ENCODE assay signal across 15 cellular contexts in genomic region chr20:36582322-36582721, GRCh38. TPM values are rescaled to one million over a fixed set of nuclear protein-coding genes. Genes with fewer than 3 reads are reported as not detected.
DNase-seq lines count a peak whose midpoint lies in the region; ATAC-seq and TF ChIP-seq lines count a peak whose summit lies in the region.
"Had no signal": no experiment of that assay in that cellular context is flagged by ENCODE, and none has a peak within 500 bp of the region (broad histone marks: within the 10 kb centered on the region; RNA-seq: fewer than 3 reads in every experiment).

No MANE protein-coding gene starts in this region.

- peak; percentile 75 for DNase-seq in activated CD4-positive, alpha-beta T cell treated with anti-CD3 and anti-CD28 coated beads, Interleukin-2, amount 10 ng/mL, durations not matched to agents 24 days and 14 days
- DNase-seq in activated CD4-positive, alpha-beta T cell treated with anti-CD3 and anti-CD28 coated beads, Interleukin-2, amount 50 U/mL, for 4 hours = no peak
- DNase-seq in Caco-2 (no peak), G401 (ENCODE audit: low spot score) (no peak), stomach (no peak), WTC11 (ENCODE audit: low spot score) (no peak)
- no peak for DNase-seq in natural killer cell treated with Interleukin-12 subunit alpha and Interleukin-12 subunit beta and Interleukin-15 and Interleukin-18, amount 100 ng/mL, for 72 hours (ENCODE audit: low spot score)
- DNase-seq: activated effector memory CD4-positive, alpha-beta T cell treated with anti-CD3 and anti-CD28 coated beads, Interleukin-2, amount 50 U/mL, for 16 hours; H7; heart left ventricle; NCI-H1105 treated with DMSO at 0.1 percent for 48 hours; NCI-H524 had no signal

- H3K9me3 ChIP-seq in Caco-2 (no peaks in the 10 kb centered on the region), stomach (no peaks in the 10 kb centered on the region)
- H3K9me3 ChIP-seq: BLaER1, heart left ventricle, neutrophil had no signal

- TF ChIP-seq POLR2A in stomach (IDR thresholded peaks at IDR 0.05) = no peak

- in situ Hi-C loops in G401 (cut with HindIII; ENCODE audit: low sequenced_read_pairs) = no loop called here

- H3K27me3 ChIP-seq in Caco-2 (replicated peaks; ENCODE audit: control insufficient read depth, insufficient read depth, low read length) (no peaks in the 10 kb centered on the region), stomach (no peaks in the 10 kb centered on the region)
- H3K27me3 ChIP-seq: BLaER1, heart left ventricle, neutrophil had no signal

- TF ChIP-seq CTCF in Caco-2 (IDR thresholded peaks at IDR 0.05; ENCODE audit: insufficient read depth in 1 of 2, low read depth in 1 of 2, low read length in 1 of 2, severe bottlenecking in 1 of 2, unreplicated experiment in 1 of 2) = no peak
- TF ChIP-seq CTCF in stomach (IDR thresholded peaks at IDR 0.05) = no peak
- no peak for TF ChIP-seq CTCF in WTC11 (IDR thresholded peaks at IDR 0.05)

- TF ChIP-seq EP300 in stomach (IDR thresholded peaks at IDR 0.05) = no peak

- H3K4me3 ChIP-seq in Caco-2 (ENCODE audit: low read depth, low read length) (no peak overlapping the region), stomach (no peak overlapping the region)
- H3K4me3 ChIP-seq: BLaER1, heart left ventricle had no signal

- H3K4me1 Mint-ChIP-seq in activated CD4-positive, alpha-beta T cell treated with anti-CD3 and anti-CD28 coated beads, Interleukin-2, amount 10 ng/mL, durations not matched to agents 24 days and 14 days = peaks cover 24% of the 10 kb centered on the region
- H3K4me1 Mint-ChIP-seq in Caco-2 (ENCODE audit: low read depth, unreplicated experiment) = no peaks in the 10 kb centered on the region
- peaks cover 21% of the 10 kb centered on the region for H3K4me1 Mint-ChIP-seq in activated T-helper 17 cell treated with anti-CD3 and anti-CD28 coated beads, Interleukin-2, amount 50 U/mL, for 72 hours
- peaks cover 0 to 5% of the 10 kb centered on the region in 2 donors for H3K4me1 Mint-ChIP-seq in natural killer cell treated with Interleukin-12 subunit alpha and Interleukin-12 subunit beta and Interleukin-15 and Interleukin-18, amount 100 ng/mL, for 72 hours (ENCODE audit: low read depth in 2 of 2)
- peaks cover 43% of the 10 kb centered on the region for H3K4me1 Mint-ChIP-seq in WTC11

- H3K4me3 Mint-ChIP-seq in activated CD4-positive, alpha-beta T cell treated with anti-CD3 and anti-CD28 coated beads, Interleukin-2, amount 10 ng/mL, durations not matched to agents 24 days and 14 days = no peak overlapping the region
- no peak overlapping the region for H3K4me3 Mint-ChIP-seq in Caco-2 (ENCODE audit: unreplicated experiment)
- H3K4me3 Mint-ChIP-seq in activated T-helper 17 cell treated with anti-CD3 and anti-CD28 coated beads, Interleukin-2, amount 50 U/mL, for 72 hours = peak overlapping the region; percentile 46
- H3K4me3 Mint-ChIP-seq in natural killer cell treated with Interleukin-12 subunit alpha and Interleukin-12 subunit beta and Interleukin-15 and Interleukin-18, amount 100 ng/mL, for 72 hours = no peak overlapping the region
- no peak overlapping the region for H3K4me3 Mint-ChIP-seq in WTC11

- peaks cover 53% of the 10 kb centered on the region for H3K36me3 Mint-ChIP-seq in activated CD4-positive, alpha-beta T cell treated with anti-CD3 and anti-CD28 coated beads, Interleukin-2, amount 10 ng/mL, durations not matched to agents 24 days and 14 days (ENCODE audit: low read depth)
- peaks cover 45% of the 10 kb centered on the region for H3K36me3 Mint-ChIP-seq in Caco-2 (ENCODE audit: insufficient read depth, unreplicated experiment)
- peaks cover 85% of the 10 kb centered on the region for H3K36me3 Mint-ChIP-seq in activated T-helper 17 cell treated with anti-CD3 and anti-CD28 coated beads, Interleukin-2, amount 50 U/mL, for 72 hours (ENCODE audit: low read depth)
- peaks cover 6% of the 10 kb centered on the region for H3K36me3 Mint-ChIP-seq in natural killer cell treated with Interleukin-12 subunit alpha and Interleukin-12 subunit beta and Interleukin-15 and Interleukin-18, amount 100 ng/mL, for 72 hours
- peaks cover 53% of the 10 kb centered on the region for H3K36me3 Mint-ChIP-seq in WTC11

- POLR2A ChIA-PET in Caco-2 (lab: Charles Lee) (no interaction called here), WTC11 (lab: Charles Lee) (no interaction called here)

- no peaks in the 10 kb centered on the region for H3K9me3 Mint-ChIP-seq in activated CD4-positive, alpha-beta T cell treated with anti-CD3 and anti-CD28 coated beads, Interleukin-2, amount 10 ng/mL, durations not matched to agents 24 days and 14 days
- H3K9me3 Mint-ChIP-seq in Caco-2 (ENCODE audit: unreplicated experiment) (no peaks in the 10 kb centered on the region), WTC11 (peaks cover 8% of the 10 kb centered on the region)
- no peaks in the 10 kb centered on the region for H3K9me3 Mint-ChIP-seq in activated T-helper 17 cell treated with anti-CD3 and anti-CD28 coated beads, Interleukin-2, amount 50 U/mL, for 72 hours
- H3K9me3 Mint-ChIP-seq in natural killer cell treated with Interleukin-12 subunit alpha and Interleukin-12 subunit beta and Interleukin-15 and Interleukin-18, amount 100 ng/mL, for 72 hours = no peaks in the 10 kb centered on the region

- H3K27me3 Mint-ChIP-seq in activated CD4-positive, alpha-beta T cell treated with anti-CD3 and anti-CD28 coated beads, Interleukin-2, amount 10 ng/mL, durations not matched to agents 24 days and 14 days = no peaks in the 10 kb centered on the region
- H3K27me3 Mint-ChIP-seq in Caco-2 (ENCODE audit: insufficient read depth, unreplicated experiment) (no peaks in the 10 kb centered on the region), WTC11 (ENCODE audit: low read depth) (no peaks in the 10 kb centered on the region)
- H3K27me3 Mint-ChIP-seq in activated T-helper 17 cell treated with anti-CD3 and anti-CD28 coated beads, Interleukin-2, amount 50 U/mL, for 72 hours = no peaks in the 10 kb centered on the region
- H3K27me3 Mint-ChIP-seq in natural killer cell treated with Interleukin-12 subunit alpha and Interleukin-12 subunit beta and Interleukin-15 and Interleukin-18, amount 100 ng/mL, for 72 hours = no peaks in the 10 kb centered on the region

- CTCF ChIA-PET in Caco-2 (lab: Charles Lee) = interaction anchor here (0.9 kb wide), 1 partner anchor 24 kb away, joined by 3 read pairs; the partner anchor contains the start of gene RAB5IF
- CTCF ChIA-PET in WTC11 (lab: Charles Lee) = no interaction called here

- no peaks in the 10 kb centered on the region for H3K4me1 ChIP-seq in Caco-2
- no peaks in the 10 kb centered on the region for H3K4me1 ChIP-seq in stomach
- H3K4me1 ChIP-seq: heart left ventricle had no signal

- TSS peak; percentile 7 for BruUV-seq in Caco-2 (replicated peaks; lab: Mats Ljungman, UMichigan)

- no peak overlapping the region for H3K27ac ChIP-seq in stomach
- H3K27ac ChIP-seq: BLaER1, heart left ventricle, neutrophil had no signal

- H3K36me3 ChIP-seq in Caco-2 (ENCODE audit: control insufficient read depth, insufficient read depth, low read length) (peaks cover 13% of the 10 kb centered on the region), stomach (peaks cover 15 to 71% (median 49%) of the 10 kb centered on the region in 4 donors)

- peak overlapping the region; percentile 81 for H3K27ac Mint-ChIP-seq in activated CD4-positive, alpha-beta T cell treated with anti-CD3 and anti-CD28 coated beads, Interleukin-2, amount 10 ng/mL, durations not matched to agents 24 days and 14 days
- H3K27ac Mint-ChIP-seq in Caco-2 (ENCODE audit: unreplicated experiment) = no peak overlapping the region
- H3K27ac Mint-ChIP-seq in activated T-helper 17 cell treated with anti-CD3 and anti-CD28 coated beads, Interleukin-2, amount 50 U/mL, for 72 hours = peak overlapping the region; percentile 89
- peak overlapping the region; percentile 16 to 35 for H3K27ac Mint-ChIP-seq in natural killer cell treated with Interleukin-12 subunit alpha and Interleukin-12 subunit beta and Interleukin-15 and Interleukin-18, amount 100 ng/mL, for 72 hours
- H3K27ac Mint-ChIP-seq in WTC11 = no peak overlapping the region

- WGBS in stomach, 5 donors = 77 to 87% (median 84%) methylated on average over 4 of the region's 4 CpGs

- intact Hi-C loops in activated CD4-positive, alpha-beta T cell treated with anti-CD3 and anti-CD28 coated beads, Interleukin-2, amount 10 ng/mL, durations not matched to agents 24 days and 14 days (cut with micrococcal nuclease) = no loop called here
- intact Hi-C loops in Caco-2 (cut with micrococcal nuclease; ENCODE audit: unreplicated experiment) = no loop called here
- intact Hi-C loops in stomach (cut with DNase I; ENCODE audit: low total_unique reads) = no loop called here

- ATAC-seq in activated T-helper 17 cell treated with anti-CD3 and anti-CD28 coated beads, Interleukin-2, amount 50 U/mL, for 72 hours (replicated peaks) = peak; percentile 98
- ATAC-seq in natural killer cell treated with Interleukin-12 subunit alpha and Interleukin-12 subunit beta and Interleukin-15 and Interleukin-18, amount 100 ng/mL, for 72 hours = no peak
- ATAC-seq in WTC11 = no peak
- ATAC-seq: heart left ventricle had no signal

RNA-seq across cellular contexts. Expression of gene TGIF2, which starts 8.9 kb away (rescaled TPM):
- total RNA-seq in activated CD4-positive, alpha-beta T cell treated with anti-CD3 and anti-CD28 coated beads, Interleukin-2, amount 10 ng/mL, durations not matched to agents 24 days and 14 days = 55.2 and 55.7 TPM in 2 replicates
- total RNA-seq in Caco-2 (2022) (58.4 and 60.6 TPM in 2 replicates), stomach (10 to 100 TPM in 4 of 5 donors, not detected in 1; 14.9 to 24.6 (median 18.7) TPM), WTC11 (2021) (71.1 to 88.9 TPM (median 80.3 TPM) in 3 replicates)
- total RNA-seq in activated T-helper 17 cell treated with anti-CD3 and anti-CD28 coated beads, Interleukin-2, amount 50 U/mL, for 72 hours = 10 to 100 TPM; 43.8 to 57.1 TPM
- total RNA-seq in natural killer cell treated with Interleukin-12 subunit alpha and Interleukin-12 subunit beta and Interleukin-15 and Interleukin-18, amount 100 ng/mL, for 72 hours = 10 to 100 TPM; 23.2 to 38.5 TPM
- 17.0 and 17.2 TPM in 2 replicates for total RNA-seq in G401 (2014; rRNA removed; shearing (Covaris generic))
- 1 to 10 TPM; 4.6 to 5.2 (median 4.8) TPM for polyA plus RNA-seq in stomach

RNA-seq across cellular contexts. Expression of gene RAB5IF, which starts 23.3 kb away (rescaled TPM):
- 114 and 122 TPM in 2 replicates for total RNA-seq in activated CD4-positive, alpha-beta T cell treated with anti-CD3 and anti-CD28 coated beads, Interleukin-2, amount 10 ng/mL, durations not matched to agents 24 days and 14 days
- total RNA-seq in Caco-2 (2022) (279 and 282 TPM in 2 replicates), stomach (100 to 1,000 TPM in 2 of 5 donors, 10 to 100 TPM in 3; 35.0 to 136 (median 96.4) TPM), WTC11 (2021) (83.2 to 89.4 TPM (median 88.4 TPM) in 3 replicates)
- total RNA-seq in activated T-helper 17 cell treated with anti-CD3 and anti-CD28 coated beads, Interleukin-2, amount 50 U/mL, for 72 hours = 100 to 1,000 TPM in 1 of 2 donors, 10 to 100 TPM in 1; 60.8 to 186 TPM
- total RNA-seq in natural killer cell treated with Interleukin-12 subunit alpha and Interleukin-12 subunit beta and Interleukin-15 and Interleukin-18, amount 100 ng/mL, for 72 hours = 100 to 1,000 TPM; 209 to 243 TPM
- total RNA-seq in G401 (2014; rRNA removed; shearing (Covaris generic)) = 162 and 192 TPM in 2 replicates
- 100 to 1,000 TPM in 1 of 3 donors, 10 to 100 TPM in 2; 76.8 to 113 (median 84.6) TPM for polyA plus RNA-seq in stomach

RNA-seq across cellular contexts. Expression of gene MYL9, which starts 41.0 kb away (rescaled TPM):
- total RNA-seq in activated CD4-positive, alpha-beta T cell treated with anti-CD3 and anti-CD28 coated beads, Interleukin-2, amount 10 ng/mL, durations not matched to agents 24 days and 14 days = 0.14 and 0.33 TPM in 2 replicates
- 382 and 446 TPM in 2 replicates for total RNA-seq in Caco-2 (2022)
- total RNA-seq in activated T-helper 17 cell treated with anti-CD3 and anti-CD28 coated beads, Interleukin-2, amount 50 U/mL, for 72 hours = 10 to 100 TPM in 1 of 2 donors, 1 to 10 TPM in 1; 4.4 to 10.1 TPM
- under 1 TPM in 1 of 2 donors, not detected in 1; 0.76 TPM for total RNA-seq in natural killer cell treated with Interleukin-12 subunit alpha and Interleukin-12 subunit beta and Interleukin-15 and Interleukin-18, amount 100 ng/mL, for 72 hours
- total RNA-seq in G401 (2014; rRNA removed; shearing (Covaris generic)) = 28.2 and 41.4 TPM in 2 replicates
- 100 to 1,000 TPM in 4 of 5 donors, 10 to 100 TPM in 1; 33.0 to 738 (median 258) TPM for total RNA-seq in stomach
- polyA plus RNA-seq in stomach = 100 to 1,000 TPM; 101 to 941 (median 189) TPM
- total RNA-seq in WTC11 (2021) = 52.5 to 57.7 TPM (median 54.7 TPM) in 3 replicates

Comparison
In these comparisons a context has a peak if more than half of its experiments do, and no peak if none do; other contexts are left out.
1. H3K27ac Mint-ChIP-seq: peak in activated CD4-positive, alpha-beta T cell treated with anti-CD3 and anti-CD28 coated beads, Interleukin-2, amount 10 ng/mL, durations not matched to agents 24 days and 14 days (single experiment), activated T-helper 17 cell treated with anti-CD3 and anti-CD28 coated beads, Interleukin-2, amount 50 U/mL, for 72 hours (single experiment) and natural killer cell treated with Interleukin-12 subunit alpha and Interleukin-12 subunit beta and Interleukin-15 and Interleukin-18, amount 100 ng/mL, for 72 hours (2 of 2); none in Caco-2 (single experiment) and WTC11 (single experiment).